11 cellular contexts compared by ENCODE assay signal in the genomic region with DNA sequence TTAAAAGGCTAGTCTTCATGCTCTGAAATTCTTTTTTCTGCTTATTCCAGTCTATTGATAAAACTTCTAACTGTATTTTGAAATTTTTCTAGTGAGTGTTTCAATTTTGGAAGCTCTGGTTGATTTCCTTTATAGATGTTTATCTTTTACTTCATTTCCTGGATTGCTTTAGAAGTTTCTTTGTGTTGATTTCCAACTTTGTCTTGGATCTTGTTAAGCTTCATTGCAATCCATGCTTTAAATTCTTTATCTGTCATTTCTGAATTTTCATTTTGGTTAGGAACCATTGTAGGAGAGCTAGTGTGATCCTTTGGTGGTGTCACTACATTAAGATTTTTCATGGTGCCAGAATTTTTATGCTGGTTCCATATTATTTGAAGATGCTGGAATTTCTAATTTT.
"Had no signal": no experiment of that assay in that cellular context is flagged by ENCODE, and none has a peak within 500 bp of the region (broad histone marks: within the 10 kb centered on the region; RNA-seq: fewer than 3 reads in every experiment).

No MANE protein-coding gene starts in this region.

- FAIRE-seq: H1, H54 had no signal

- H3K27ac Mint-ChIP-seq: GM23338, H9, HFFc6 had no signal

- H3K36me3 ChIP-seq: HAP-1 had no signal

- H3K4me3 Mint-ChIP-seq: GM23338, H9, HFFc6 had no signal

- H3K4me1 Mint-ChIP-seq: GM23338, H9 had no signal

- ATAC-seq: GM23338, HCT116 had no signal

- H3K4me1 ChIP-seq: HAP-1 had no signal

- H3K9me3 ChIP-seq: HAP-1 had no signal

- H3K9ac ChIP-seq: GM23248 had no signal

- H3K27ac ChIP-seq: GM23248 had no signal

- H3K9me3 Mint-ChIP-seq: GM23338, H9, HFFc6 had no signal

- H3K4me3 ChIP-seq: GM23248, GM23338, HAP-1 had no signal

- DNase-seq: GM23248, GOT3, H7, H9, HCEC 1CT, HFFc6 had no signal
